In genomic region chr1:145961109-145961424, GRCh38 we compare ENCODE assay signal across 1 cellular context.
TF ChIP-seq lines count a peak whose summit lies in the region.

No MANE protein-coding gene starts in this region.

TF ChIP-seq in HepG2, 621 proteins besides CTCF, POLR2A, EP300 and RAD21 (continued from another document):
- TF ChIP-seq ZNF574 (CRISPR knock-in tag; IDR thresholded peaks at IDR 0.05) = no peak
